8 cellular contexts compared by ENCODE assay signal in the genomic region with DNA sequence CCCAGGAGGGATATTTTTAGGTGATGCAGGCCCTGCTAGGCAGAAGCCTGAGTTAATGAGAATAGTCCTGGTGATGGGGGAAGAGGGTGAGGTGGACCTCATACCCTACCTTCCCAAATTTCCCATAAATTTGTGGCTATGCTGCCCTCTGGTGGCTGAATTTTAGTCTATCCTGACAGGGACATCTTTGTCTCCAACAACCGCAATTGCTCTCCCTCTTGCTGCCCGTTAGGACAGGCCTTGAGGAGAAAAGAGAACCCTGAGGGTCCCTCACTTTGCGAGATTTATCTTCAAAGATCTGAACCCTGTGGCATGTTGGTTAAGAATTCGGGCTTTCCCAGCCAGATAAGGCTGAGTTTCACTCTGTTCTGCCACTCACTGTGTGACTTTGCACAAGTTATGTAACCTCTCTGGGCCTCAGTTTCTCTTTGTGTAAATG. TPM values are rescaled to one million over a fixed set of nuclear protein-coding genes. Genes with fewer than 3 reads are reported as not detected.
DNase-seq lines count a peak whose midpoint lies in the region; ATAC-seq and TF ChIP-seq lines count a peak whose summit lies in the region.

No MANE protein-coding gene starts in this region.

- ATAC-seq in lower lobe of right lung = peak; percentile 14 to 53
- ATAC-seq in upper lobe of left lung (ENCODE audit: low FRiP score in 2 of 2) = peak in 1 of 2 donors; percentile 56

- H3K27me3 ChIP-seq in lower lobe of right lung (ENCODE audit: low read depth) = no peaks in the 10 kb centered on the region
- no peaks in the 10 kb centered on the region for H3K27me3 ChIP-seq in upper lobe of left lung

- intact Hi-C loops in lower lobe of right lung (cut with DNase I) = no loop called here

- peak; percentile 73 for TF ChIP-seq CTCF in LNCAP (IDR thresholded peaks at IDR 0.05)
- TF ChIP-seq CTCF in lower lobe of right lung (IDR thresholded peaks at IDR 0.05) = peak; percentile 73
- peak; percentile 53 to 63 (median 56) for TF ChIP-seq CTCF in upper lobe of left lung (IDR thresholded peaks at IDR 0.05)

- H3K4me3 ChIP-seq in lower lobe of right lung (no peak overlapping the region), upper lobe of left lung (no peak overlapping the region)

- no peak for TF ChIP-seq POLR2A in upper lobe of left lung (IDR thresholded peaks at IDR 0.05)

- 39 to 54% methylated on average over 4 of the region's 4 CpGs for WGBS in upper lobe of left lung, 2 donors

- H3K4me1 ChIP-seq in lower lobe of right lung (peaks cover 31% of the 10 kb centered on the region), upper lobe of left lung (peaks cover 7 to 27% (median 12%) of the 10 kb centered on the region in 4 donors)

- TF ChIP-seq EP300 in upper lobe of left lung (IDR thresholded peaks at IDR 0.05) = no peak

- H3K36me3 ChIP-seq in lower lobe of right lung (peaks cover 58% of the 10 kb centered on the region), upper lobe of left lung (peaks cover 4 to 63% (median 44%) of the 10 kb centered on the region in 4 donors)

- H3K9me3 ChIP-seq in lower lobe of right lung = no peaks in the 10 kb centered on the region
- H3K9me3 ChIP-seq in upper lobe of left lung = no peaks in the 10 kb centered on the region

- H3K27ac ChIP-seq in lower lobe of right lung (peak overlapping the region; percentile 21), upper lobe of left lung (peak overlapping the region in 2 of 4 donors; percentile 5 to 52)

- DNase-seq in NCI-H187 (lab: John Stamatoyannopoulos, UW) (peak; percentile 22 to 37), NCI-H187 treated with DMSO at 0.1 percent for 48 hours (lab: John Stamatoyannopoulos, UW) (no peak), SHP77 (lab: John Stamatoyannopoulos, UW) (peak; percentile 57 to 60), cerebellum (ENCODE audit: low spot score) (peak; percentile 48), lower lobe of right lung (no peak), upper lobe of left lung (no peak), GF-D8 (lab: John Stamatoyannopoulos, UW) (no peak)

RNA-seq across cellular contexts. Expression of gene ZNF385A, which starts 9.8 kb away (rescaled TPM):
- 1.7 TPM for total RNA-seq in cerebellum
- total RNA-seq in lower lobe of right lung = 28.3 TPM
- 10 to 100 TPM; 18.5 to 43.8 (median 23.0) TPM for total RNA-seq in upper lobe of left lung

RNA-seq across cellular contexts. Expression of gene ITGA5, which starts 24.8 kb away (rescaled TPM):
- total RNA-seq in cerebellum = 9.9 TPM
- 97.1 TPM for total RNA-seq in lower lobe of right lung
- total RNA-seq in upper lobe of left lung = 100 to 1,000 TPM in 2 of 6 donors, 10 to 100 TPM in 4; 48.3 to 146 (median 92.6) TPM

RNA-seq across cellular contexts. Expression of gene GPR84, which starts 30.0 kb away (rescaled TPM):
- total RNA-seq in cerebellum = 0.36 TPM
- total RNA-seq in lower lobe of right lung = 0.65 TPM
- 1 to 10 TPM in 3 of 6 donors, under 1 TPM in 1, not detected in 2; 0.39 to 2.1 (median 1.1) TPM for total RNA-seq in upper lobe of left lung

Comparison
In these comparisons a context has a peak if more than half of its experiments do, and no peak if none do; other contexts are left out.
1. DNase-seq: peak in NCI-H187 (2 of 2), SHP77 (2 of 2) and cerebellum (single experiment); none in NCI-H187 treated with DMSO at 0.1 percent for 48 hours (single experiment), lower lobe of right lung (single experiment), upper lobe of left lung (0 of 2) and GF-D8 (single experiment).
2. Peak in every context shown above with its lines, with median percentiles within 50 percentile points of each other: CTCF ChIP-seq.